8 cellular contexts compared by ENCODE assay signal in the genomic region with DNA sequence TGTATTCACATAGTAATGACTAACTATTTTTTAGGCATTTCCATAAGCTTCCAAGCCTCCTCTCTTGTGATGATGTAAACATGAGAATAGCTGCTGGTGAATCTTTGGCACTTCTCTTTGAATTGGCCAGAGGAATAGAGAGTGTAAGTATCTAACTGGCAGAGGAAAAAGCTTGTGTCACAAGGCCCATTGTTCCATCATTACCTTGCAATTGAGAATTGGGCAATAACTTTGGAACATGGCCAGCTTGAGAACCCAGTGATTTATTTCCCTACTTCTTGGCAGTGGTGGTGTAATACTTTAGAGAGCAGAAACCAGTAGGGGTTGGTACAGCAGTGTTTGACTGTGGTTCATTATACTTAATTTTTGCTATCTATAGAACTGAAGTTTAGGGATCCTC. TPM values are rescaled to one million over a fixed set of nuclear protein-coding genes. Genes with fewer than 3 reads are reported as not detected.
DNase-seq lines count a peak whose midpoint lies in the region; ATAC-seq and TF ChIP-seq lines count a peak whose summit lies in the region.
"Had no signal": no experiment of that assay in that cellular context is flagged by ENCODE, and none has a peak within 500 bp of the region (broad histone marks: within the 10 kb centered on the region; RNA-seq: fewer than 3 reads in every experiment).

No MANE protein-coding gene starts in this region.

- intact Hi-C loops in heart left ventricle (cut with DNase I): no loop called here

- no peak for TF ChIP-seq POLR2A in heart left ventricle (IDR thresholded peaks at IDR 0.05)

- no peak for TF ChIP-seq RAD21 in SK-N-SH (IDR thresholded peaks at IDR 0.05; ENCODE audit: low read length)

- H3K9me3 ChIP-seq in SK-N-SH (no peaks in the 10 kb centered on the region), heart left ventricle (no peaks in the 10 kb centered on the region)

- in situ Hi-C loops in KBM-7 (cut with MboI; ENCODE audit: low pct_unique_long_range_greater_than_20kb, low sequenced_read_pairs): no loop called here

- ATAC-seq in heart left ventricle (peak; percentile 73 to 95 (median 86)), GM21515 (IDR thresholded peaks at IDR 0.05; ENCODE audit: unreplicated experiment) (no peak), GM19328 (IDR thresholded peaks at IDR 0.05; ENCODE audit: unreplicated experiment) (no peak)

- H3K4me2 ChIP-seq in SK-N-SH: no peak overlapping the region

- DNase-seq in KBM-7 (peak; percentile 44), SK-N-SH (no peak), heart left ventricle (peak in 3 of 5 donors; percentile 35 to 47 (median 46)), stromal cell of bone marrow (ENCODE audit: low read depth) (peak; percentile 74)
- DNase-seq in stimulated activated CD4-positive, alpha-beta T cell treated with anti-CD3 and anti-CD28 coated beads, Interleukin-15, amount 100 ng/mL, for 24 hours: no peak
- DNase-seq: activated CD8-positive, alpha-beta memory T cell treated with anti-CD3 and anti-CD28 coated beads, Interleukin-2, amount 50 U/mL, for 4 hours had no signal

- H3K4me1 ChIP-seq in SK-N-SH (ENCODE audit: control insufficient read depth in 1 of 2, insufficient read depth in 2 of 2, low read depth in 1 of 2, low read length in 1 of 2) (peaks cover 0 to 2% of the 10 kb centered on the region in 2 experiments; a peak in 2 of 4 replicates), heart left ventricle (peaks cover 3 to 43% (median 18%) of the 10 kb centered on the region in 12 donors)

- CTCF ChIA-PET in SK-N-SH (lab: Yijun Ruan, JAX): interaction anchor here (0.8 to 1.0 kb wide), 2 partner anchors 36 to 721 kb away, joined by 3 read pairs; no protein-coding TSS in a partner anchor

- H3K27ac ChIP-seq in SK-N-SH (ENCODE audit: low read depth in 2 of 2, low read length in 1 of 2): peak overlapping the region in 1 of 2 experiments; percentile 34
- H3K27ac ChIP-seq in heart left ventricle: peak overlapping the region in 11 of 12 donors; percentile 6 to 67 (median 18)

- H3K4me3 ChIP-seq in SK-N-SH (ENCODE audit: low read depth in 2 of 2, low read length in 1 of 2) (no peak overlapping the region), heart left ventricle (no peak overlapping the region)

- no peak for TF ChIP-seq EP300 in SK-N-SH (IDR thresholded peaks at IDR 0.05; ENCODE audit: borderline replicate concordance in 1 of 2, low read depth in 1 of 2, low read length in 1 of 2)

- H2AFZ ChIP-seq in SK-N-SH (ENCODE audit: low read depth): no peak overlapping the region

- H3K27me3 ChIP-seq in SK-N-SH (ENCODE audit: insufficient read depth): no peaks in the 10 kb centered on the region
- no peaks in the 10 kb centered on the region for H3K27me3 ChIP-seq in heart left ventricle

- no peaks in the 10 kb centered on the region for H3K9me2 ChIP-seq in SK-N-SH

- peaks cover 73% of the 10 kb centered on the region for H3K79me2 ChIP-seq in SK-N-SH (ENCODE audit: insufficient read depth)

- peaks cover 12% of the 10 kb centered on the region; the same call in 1 of the 2 replicates for H4K20me1 ChIP-seq in SK-N-SH (ENCODE audit: insufficient read depth)

- TF ChIP-seq CTCF in SK-N-SH (IDR thresholded peaks at IDR 0.05): no peak
- TF ChIP-seq CTCF in heart left ventricle (IDR thresholded peaks at IDR 0.05): no peak

- H3F3A ChIP-seq in SK-N-SH (replicated peaks; ENCODE audit: insufficient read depth): peaks cover 24% of the 10 kb centered on the region

- H3K36me3 ChIP-seq in SK-N-SH (replicated peaks in 1 of 2; ENCODE audit: control insufficient read depth in 1 of 2, insufficient read depth in 2 of 2, low read length in 1 of 2) (peaks cover 94 to 98% of the 10 kb centered on the region in 2 experiments), heart left ventricle (peaks cover 0 to 100% (median 96%) of the 10 kb centered on the region in 9 donors)

- no peak overlapping the region for H3K9ac ChIP-seq in SK-N-SH

- POLR2A ChIA-PET in SK-N-SH (lab: Yijun Ruan, JAX): interaction anchor here (3.9 kb wide), 1 partner anchor 12 kb away, joined by 26 read pairs; a partner anchor contains a TSS

TF ChIP-seq in SK-N-SH, 30 proteins besides CTCF, POLR2A, EP300 and RAD21:
- TF ChIP-seq JUND (IDR thresholded peaks at IDR 0.05) (no peak), GATA2 (CRISPR knock-in tag; IDR thresholded peaks at IDR 0.05) (no peak), POLR2AphosphoS5 (IDR thresholded peaks at IDR 0.05; ENCODE audit: low read depth, low read length) (peak; percentile 45; the same call in 1 of the 2 replicates), NRF1 (IDR thresholded peaks at IDR 0.05; ENCODE audit: low read depth, low read length) (no peak), NFIC (IDR thresholded peaks at IDR 0.05; ENCODE audit: borderline replicate concordance) (peak; percentile 84), TEAD4 (IDR thresholded peaks at IDR 0.05; ENCODE audit: borderline replicate concordance, insufficient read depth) (no peak), TAF1 (IDR thresholded peaks at IDR 0.05; ENCODE audit: borderline replicate concordance, low read depth, low read length) (no peak), MEF2A (IDR thresholded peaks at IDR 0.05; ENCODE audit: borderline replicate concordance, low read depth) (no peak), RCOR1 (IDR thresholded peaks at IDR 0.05; ENCODE audit: low read length) (no peak), FOXJ3 (CRISPR knock-in tag; IDR thresholded peaks at IDR 0.05) (no peak), CHD2 (IDR thresholded peaks at IDR 0.05; ENCODE audit: low read length, partially characterized antibody) (no peak)
- TF ChIP-seq, protein P1, sequence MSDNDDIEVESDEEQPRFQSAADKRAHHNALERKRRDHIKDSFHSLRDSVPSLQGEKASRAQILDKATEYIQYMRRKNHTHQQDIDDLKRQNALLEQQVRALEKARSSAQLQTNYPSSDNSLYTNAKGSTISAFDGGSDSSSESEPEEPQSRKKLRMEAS (IDR thresholded peaks at IDR 0.05; ENCODE audit: low read depth): no peak
- TF ChIP-seq, protein P2, sequence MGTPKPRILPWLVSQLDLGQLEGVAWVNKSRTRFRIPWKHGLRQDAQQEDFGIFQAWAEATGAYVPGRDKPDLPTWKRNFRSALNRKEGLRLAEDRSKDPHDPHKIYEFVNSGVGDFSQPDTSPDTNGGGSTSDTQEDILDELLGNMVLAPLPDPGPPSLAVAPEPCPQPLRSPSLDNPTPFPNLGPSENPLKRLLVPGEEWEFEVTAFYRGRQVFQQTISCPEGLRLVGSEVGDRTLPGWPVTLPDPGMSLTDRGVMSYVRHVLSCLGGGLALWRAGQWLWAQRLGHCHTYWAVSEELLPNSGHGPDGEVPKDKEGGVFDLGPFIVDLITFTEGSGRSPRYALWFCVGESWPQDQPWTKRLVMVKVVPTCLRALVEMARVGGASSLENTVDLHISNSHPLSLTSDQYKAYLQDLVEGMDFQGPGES (IDR thresholded peaks at IDR 0.05; ENCODE audit: low read depth, low read length): no peak
- TF ChIP-seq, protein P3, sequence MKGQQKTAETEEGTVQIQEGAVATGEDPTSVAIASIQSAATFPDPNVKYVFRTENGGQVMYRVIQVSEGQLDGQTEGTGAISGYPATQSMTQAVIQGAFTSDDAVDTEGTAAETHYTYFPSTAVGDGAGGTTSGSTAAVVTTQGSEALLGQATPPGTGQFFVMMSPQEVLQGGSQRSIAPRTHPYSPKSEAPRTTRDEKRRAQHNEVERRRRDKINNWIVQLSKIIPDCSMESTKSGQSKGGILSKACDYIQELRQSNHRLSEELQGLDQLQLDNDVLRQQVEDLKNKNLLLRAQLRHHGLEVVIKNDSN (IDR thresholded peaks at IDR 0.05; ENCODE audit: borderline replicate concordance, low read depth): no peak
- TF ChIP-seq, protein P4, sequence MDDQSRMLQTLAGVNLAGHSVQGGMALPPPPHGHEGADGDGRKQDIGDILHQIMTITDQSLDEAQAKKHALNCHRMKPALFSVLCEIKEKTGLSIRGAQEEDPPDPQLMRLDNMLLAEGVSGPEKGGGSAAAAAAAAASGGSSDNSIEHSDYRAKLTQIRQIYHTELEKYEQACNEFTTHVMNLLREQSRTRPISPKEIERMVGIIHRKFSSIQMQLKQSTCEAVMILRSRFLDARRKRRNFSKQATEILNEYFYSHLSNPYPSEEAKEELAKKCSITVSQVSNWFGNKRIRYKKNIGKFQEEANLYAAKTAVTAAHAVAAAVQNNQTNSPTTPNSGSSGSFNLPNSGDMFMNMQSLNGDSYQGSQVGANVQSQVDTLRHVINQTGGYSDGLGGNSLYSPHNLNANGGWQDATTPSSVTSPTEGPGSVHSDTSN (IDR thresholded peaks at IDR 0.05): peak; percentile 78

RNA-seq across cellular contexts. Expression of a gene that starts 12.0 kb away (rescaled TPM):
- polyA plus RNA-seq in SK-N-SH (2012; rRNA removed) (31.0 and 39.7 TPM in 2 replicates), heart left ventricle (10 to 100 TPM; 36.2 to 74.7 TPM)
- 33.1 and 38.6 TPM in 2 replicates for polyA plus RNA-seq in SK-N-SH (2012; cell fraction: cytosol; rRNA removed)
- polyA plus RNA-seq in SK-N-SH (2012; cell fraction: nucleus; rRNA removed): 49.1 and 103 TPM in 2 replicates
- 10 to 100 TPM; 11.3 to 50.6 (median 26.3) TPM for total RNA-seq in heart left ventricle

RNA-seq across cellular contexts. Expression of a gene that starts 18.6 kb away (rescaled TPM):
- 1.0 and 1.1 TPM in 2 replicates for polyA plus RNA-seq in SK-N-SH (2012; rRNA removed)
- 0.42 and 0.57 TPM in 2 replicates for polyA plus RNA-seq in SK-N-SH (2012; cell fraction: cytosol; rRNA removed)
- polyA plus RNA-seq in SK-N-SH (2012; cell fraction: nucleus; rRNA removed): 2.0 and 6.1 TPM in 2 replicates
- total RNA-seq in heart left ventricle: 1 to 10 TPM; 1.3 to 7.3 (median 2.7) TPM
- polyA plus RNA-seq in heart left ventricle: 1 to 10 TPM in 1 of 2 donors, under 1 TPM in 1; 0.40 to 4.0 TPM

Comparison
In these comparisons a context has a peak if more than half of its experiments do, and no peak if none do; other contexts are left out.
1. DNase-seq: peak in KBM-7 (single experiment), heart left ventricle (3 of 5) and stromal cell of bone marrow (single experiment); none in SK-N-SH (single experiment) and stimulated activated CD4-positive, alpha-beta T cell treated with anti-CD3 and anti-CD28 coated beads, Interleukin-15, amount 100 ng/mL, for 24 hours (single experiment).
2. ATAC-seq: peak in heart left ventricle (4 of 4); none in GM21515 (single experiment) and GM19328 (single experiment).